2 cellular contexts compared by ENCODE assay signal in genomic region chr11:69377029-69377952, GRCh38.
TF ChIP-seq lines count a peak whose summit lies in the region.

No MANE protein-coding gene starts in this region.

TF ChIP-seq in WTC11, 78 proteins besides CTCF, POLR2A, EP300 and RAD21 (continued from another document):
- TF ChIP-seq AFF4 (CRISPR knock-in tag; IDR thresholded peaks at IDR 0.05; ENCODE audit: borderline replicate concordance), result no peak
- no peak for TF ChIP-seq NFE2L1 (CRISPR knock-in tag; IDR thresholded peaks at IDR 0.05)
- TF ChIP-seq, protein P1, sequence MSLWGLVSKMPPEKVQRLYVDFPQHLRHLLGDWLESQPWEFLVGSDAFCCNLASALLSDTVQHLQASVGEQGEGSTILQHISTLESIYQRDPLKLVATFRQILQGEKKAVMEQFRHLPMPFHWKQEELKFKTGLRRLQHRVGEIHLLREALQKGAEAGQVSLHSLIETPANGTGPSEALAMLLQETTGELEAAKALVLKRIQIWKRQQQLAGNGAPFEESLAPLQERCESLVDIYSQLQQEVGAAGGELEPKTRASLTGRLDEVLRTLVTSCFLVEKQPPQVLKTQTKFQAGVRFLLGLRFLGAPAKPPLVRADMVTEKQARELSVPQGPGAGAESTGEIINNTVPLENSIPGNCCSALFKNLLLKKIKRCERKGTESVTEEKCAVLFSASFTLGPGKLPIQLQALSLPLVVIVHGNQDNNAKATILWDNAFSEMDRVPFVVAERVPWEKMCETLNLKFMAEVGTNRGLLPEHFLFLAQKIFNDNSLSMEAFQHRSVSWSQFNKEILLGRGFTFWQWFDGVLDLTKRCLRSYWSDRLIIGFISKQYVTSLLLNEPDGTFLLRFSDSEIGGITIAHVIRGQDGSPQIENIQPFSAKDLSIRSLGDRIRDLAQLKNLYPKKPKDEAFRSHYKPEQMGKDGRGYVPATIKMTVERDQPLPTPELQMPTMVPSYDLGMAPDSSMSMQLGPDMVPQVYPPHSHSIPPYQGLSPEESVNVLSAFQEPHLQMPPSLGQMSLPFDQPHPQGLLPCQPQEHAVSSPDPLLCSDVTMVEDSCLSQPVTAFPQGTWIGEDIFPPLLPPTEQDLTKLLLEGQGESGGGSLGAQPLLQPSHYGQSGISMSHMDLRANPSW (CRISPR knock-in tag; conservative IDR thresholded peaks at IDR 0.05; ENCODE audit: low read depth), result no peak
- TF ChIP-seq, protein P2, sequence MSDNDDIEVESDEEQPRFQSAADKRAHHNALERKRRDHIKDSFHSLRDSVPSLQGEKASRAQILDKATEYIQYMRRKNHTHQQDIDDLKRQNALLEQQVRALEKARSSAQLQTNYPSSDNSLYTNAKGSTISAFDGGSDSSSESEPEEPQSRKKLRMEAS (CRISPR knock-in tag; IDR thresholded peaks at IDR 0.05), result no peak
- no peak for TF ChIP-seq CREB1 (CRISPR knock-in tag; IDR thresholded peaks at IDR 0.05)
- TF ChIP-seq, protein P3, sequence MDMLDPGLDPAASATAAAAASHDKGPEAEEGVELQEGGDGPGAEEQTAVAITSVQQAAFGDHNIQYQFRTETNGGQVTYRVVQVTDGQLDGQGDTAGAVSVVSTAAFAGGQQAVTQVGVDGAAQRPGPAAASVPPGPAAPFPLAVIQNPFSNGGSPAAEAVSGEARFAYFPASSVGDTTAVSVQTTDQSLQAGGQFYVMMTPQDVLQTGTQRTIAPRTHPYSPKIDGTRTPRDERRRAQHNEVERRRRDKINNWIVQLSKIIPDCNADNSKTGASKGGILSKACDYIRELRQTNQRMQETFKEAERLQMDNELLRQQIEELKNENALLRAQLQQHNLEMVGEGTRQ (CRISPR knock-in tag; IDR thresholded peaks at IDR 0.05), result no peak
- TF ChIP-seq, protein P4, sequence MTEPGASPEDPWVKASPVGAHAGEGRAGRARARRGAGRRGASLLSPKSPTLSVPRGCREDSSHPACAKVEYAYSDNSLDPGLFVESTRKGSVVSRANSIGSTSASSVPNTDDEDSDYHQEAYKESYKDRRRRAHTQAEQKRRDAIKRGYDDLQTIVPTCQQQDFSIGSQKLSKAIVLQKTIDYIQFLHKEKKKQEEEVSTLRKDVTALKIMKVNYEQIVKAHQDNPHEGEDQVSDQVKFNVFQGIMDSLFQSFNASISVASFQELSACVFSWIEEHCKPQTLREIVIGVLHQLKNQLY (CRISPR knock-in tag; IDR thresholded peaks at IDR 0.05), result no peak

TF ChIP-seq in HEK293T, 16 proteins besides CTCF, POLR2A, EP300 and RAD21 (continued from another document):
- TF ChIP-seq PKNOX1 (IDR thresholded peaks at IDR 0.05), result no peak
- TF ChIP-seq TARDBP (IDR thresholded peaks at IDR 0.05), result no peak
